In the genomic region with DNA sequence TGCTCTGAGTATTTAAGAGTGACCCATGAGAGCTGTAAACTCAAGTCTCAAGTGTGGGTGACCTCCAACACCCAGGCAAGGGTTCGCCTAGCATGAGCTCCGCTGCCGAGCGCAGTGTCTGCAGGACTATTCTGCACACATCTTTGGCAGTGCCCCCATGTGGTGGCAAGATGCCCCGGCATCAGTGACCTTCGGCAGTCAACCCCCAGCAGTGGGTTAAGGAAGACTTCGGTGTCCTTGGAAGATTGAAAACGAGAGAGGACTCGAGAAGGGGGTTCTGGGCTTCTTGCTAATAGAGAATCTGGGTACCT, we compare ENCODE assay signal across 9 cellular contexts. TPM values are rescaled to one million over a fixed set of nuclear protein-coding genes. Genes with fewer than 3 reads are reported as not detected.
DNase-seq lines count a peak whose midpoint lies in the region; ATAC-seq and TF ChIP-seq lines count a peak whose summit lies in the region.
"Had no signal": no experiment of that assay in that cellular context is flagged by ENCODE, and none has a peak within 500 bp of the region (broad histone marks: within the 10 kb centered on the region; RNA-seq: fewer than 3 reads in every experiment).

No MANE protein-coding gene starts in this region.

- intact Hi-C loops in Right ventricle myocardium inferior (cut with DNase I), result no loop called here
- intact Hi-C loops in Right ventricle myocardium superior (cut with DNase I), result no loop called here

- H3K4me3 Mint-ChIP-seq in chondrocyte (ENCODE audit: unreplicated experiment), result no peak overlapping the region
- H3K4me3 Mint-ChIP-seq in stimulated activated naive CD8-positive, alpha-beta T cell treated with anti-CD3 and anti-CD28 coated beads, Interleukin-15, Interleukin-2, amounts not matched to agents 100 ng/mL and 50 ng/mL, for 24 hours, result no peak overlapping the region

- peak; percentile 29 for TF ChIP-seq CTCF in chondrocyte (IDR thresholded peaks at IDR 0.05)

- no peak overlapping the region for H3K27ac Mint-ChIP-seq in chondrocyte (ENCODE audit: unreplicated experiment)
- H3K27ac Mint-ChIP-seq in stimulated activated naive CD8-positive, alpha-beta T cell treated with anti-CD3 and anti-CD28 coated beads, Interleukin-15, Interleukin-2, amounts not matched to agents 100 ng/mL and 50 ng/mL, for 24 hours, result peak overlapping the region; percentile 41

- peaks cover 4% of the 10 kb centered on the region for H3K27me3 Mint-ChIP-seq in chondrocyte (ENCODE audit: low read depth)
- no peaks in the 10 kb centered on the region for H3K27me3 Mint-ChIP-seq in stimulated activated naive CD8-positive, alpha-beta T cell treated with anti-CD3 and anti-CD28 coated beads, Interleukin-15, Interleukin-2, amounts not matched to agents 100 ng/mL and 50 ng/mL, for 24 hours

- no peaks in the 10 kb centered on the region for H3K36me3 Mint-ChIP-seq in chondrocyte (ENCODE audit: low read depth)
- no peaks in the 10 kb centered on the region for H3K36me3 Mint-ChIP-seq in stimulated activated naive CD8-positive, alpha-beta T cell treated with anti-CD3 and anti-CD28 coated beads, Interleukin-15, Interleukin-2, amounts not matched to agents 100 ng/mL and 50 ng/mL, for 24 hours (ENCODE audit: low read depth)

- H3K4me1 Mint-ChIP-seq in chondrocyte (ENCODE audit: low read depth), result peaks cover 30% of the 10 kb centered on the region
- peaks cover 65% of the 10 kb centered on the region for H3K4me1 Mint-ChIP-seq in stimulated activated naive CD8-positive, alpha-beta T cell treated with anti-CD3 and anti-CD28 coated beads, Interleukin-15, Interleukin-2, amounts not matched to agents 100 ng/mL and 50 ng/mL, for 24 hours (ENCODE audit: low read depth)

- peak; percentile 71 for DNase-seq in Right ventricle myocardium inferior (ENCODE audit: missing footprints)
- no peak for DNase-seq in Right ventricle myocardium superior
- DNase-seq in MV-4-11 (lab: John Stamatoyannopoulos, UW), result peak; percentile 18
- DNase-seq in chondrocyte (ENCODE audit: low spot score), result no peak
- no peak for DNase-seq in NCI-H345 (lab: John Stamatoyannopoulos, UW)
- DNase-seq in mesenteric fat pad (ENCODE audit: low spot score), result no peak
- no peak for DNase-seq in A172 (ENCODE audit: low spot score)
- DNase-seq: NCI-H187 treated with DMSO at 0.1 percent for 48 hours had no signal

- ATAC-seq in Right ventricle myocardium inferior (no peak), Right ventricle myocardium superior (ENCODE audit: poor library complexity) (no peak)

- H3K9me3 Mint-ChIP-seq in chondrocyte (ENCODE audit: low read depth), result no peaks in the 10 kb centered on the region
- H3K9me3 Mint-ChIP-seq in stimulated activated naive CD8-positive, alpha-beta T cell treated with anti-CD3 and anti-CD28 coated beads, Interleukin-15, Interleukin-2, amounts not matched to agents 100 ng/mL and 50 ng/mL, for 24 hours, result no peaks in the 10 kb centered on the region

RNA-seq across cellular contexts. Expression of gene RBM38, which starts 43.1 kb away (rescaled TPM):
- total RNA-seq in Right ventricle myocardium inferior (89.6 TPM), Right ventricle myocardium superior (91.5 TPM), chondrocyte (10.8 to 12.0 TPM (median 11.2 TPM) in 3 replicates), mesenteric fat pad (16.9 TPM)
- 41.4 and 53.5 TPM in 2 replicates for total RNA-seq in A172 (2014; rRNA removed; shearing (Covaris generic))

Comparison
In these comparisons a context has a peak if more than half of its experiments do, and no peak if none do; other contexts are left out.
1. DNase-seq: peak in Right ventricle myocardium inferior (single experiment) and MV-4-11 (single experiment); none in Right ventricle myocardium superior (single experiment), chondrocyte (single experiment), NCI-H345 (single experiment), mesenteric fat pad (single experiment) and A172 (single experiment).